ENCODE assay signal across 32 cellular contexts in genomic region chr17:74481621-74482020, GRCh38. TPM values are rescaled to one million over a fixed set of nuclear protein-coding genes. Genes with fewer than 3 reads are reported as not detected.
"Had no signal": no experiment of that assay in that cellular context is flagged by ENCODE, and none has a peak within 500 bp of the region (broad histone marks: within the 10 kb centered on the region; RNA-seq: fewer than 3 reads in every experiment).

No MANE protein-coding gene starts in this region.

- H2AFZ ChIP-seq: neural progenitor cell had no signal

- H3K36me3 Mint-ChIP-seq: activated naive CD4-positive, alpha-beta T cell treated with anti-CD3 and anti-CD28 coated beads, Interleukin-2, amount 50 U/mL, for 24 hours; neural progenitor cell had no signal

- H3K27ac Mint-ChIP-seq: activated naive CD8-positive, alpha-beta T cell treated with anti-CD3 and anti-CD28 coated beads, Interleukin-2, amount 50 U/mL, for 24 hours; memory B cell; stimulated activated naive B cell treated with anti-CD40 and anti-IgM and Interleukin-4, amounts not matched to agents 10 μg/mL and 1 μg/mL and 100 μg/mL, for 72 hours had no signal

- H3K36me3 ChIP-seq: colonic mucosa, gastrocnemius medialis, neural progenitor cell, right atrium auricular region, thyroid gland, WERI-Rb-1 had no signal

- DNase-seq: activated CD4-positive, alpha-beta T cell treated with anti-CD3 and anti-CD28 coated beads, Interleukin-2, amount 10 ng/mL, durations not matched to agents 7 days and 5 days; activated CD4-positive, CD25-positive, alpha-beta regulatory T cell treated with anti-CD3 and anti-CD28 coated beads, Interleukin-2, amount 50 U/mL, for 72 hours; activated CD8-positive, alpha-beta memory T cell treated with anti-CD3 and anti-CD28 coated beads for 24 hours; activated naive CD8-positive, alpha-beta T cell treated with anti-CD3 and anti-CD28 coated beads, Interleukin-2, amount 50 U/mL, for 24 hours; cerebellar nuclear complex; colonic mucosa; dorsolateral prefrontal cortex; effector memory CD4-positive, alpha-beta T cell; erythroblast; gastrocnemius medialis; glutamatergic neuron; kidney; left colon; midbrain; naive thymus-derived CD4-positive, alpha-beta T cell; stimulated activated CD4-positive, alpha-beta T cell treated with anti-CD3 and anti-CD28 coated beads, Interleukin-1b, Interleukin-23, amount 100 ng/mL, for 48 hours; stimulated activated CD4-positive, alpha-beta T cell treated with anti-CD3 and anti-CD28 coated beads, Interleukin-4, amount 100 ng/mL, for 4 hours; stimulated activated CD8-positive, alpha-beta memory T cell treated with anti-CD3 and anti-CD28 coated beads, Interleukin-4, amount 100 ng/mL, for 48 hours; stimulated activated naive B cell treated with anti-CD40 and anti-IgM and Interleukin-4, amounts not matched to agents 10 μg/mL and 1 μg/mL and 100 μg/mL, for 72 hours; stomach; T-helper 17 cell; T1000; thyroid gland; WERI-Rb-1 had no signal

- H3K9ac ChIP-seq: neural progenitor cell had no signal

- H3K27ac ChIP-seq: colonic mucosa, dorsolateral prefrontal cortex, gastrocnemius medialis, neural progenitor cell, right atrium auricular region, stomach, thyroid gland, upper lobe of left lung, WERI-Rb-1 had no signal

- H3K4me1 Mint-ChIP-seq: neural progenitor cell had no signal

- H3K4me1 ChIP-seq: colonic mucosa, neural progenitor cell, right atrium auricular region, thyroid gland had no signal

- H3K4me3 ChIP-seq: colonic mucosa, dorsolateral prefrontal cortex, gastrocnemius medialis, neural progenitor cell, right atrium auricular region, smooth muscle cell, stomach, thyroid gland, upper lobe of left lung had no signal

- H3K9me3 Mint-ChIP-seq: activated naive CD4-positive, alpha-beta T cell treated with anti-CD3 and anti-CD28 coated beads, Interleukin-2, amount 50 U/mL, for 24 hours; activated naive CD8-positive, alpha-beta T cell treated with anti-CD3 and anti-CD28 coated beads, Interleukin-2, amount 50 U/mL, for 24 hours; memory B cell; neural progenitor cell had no signal

- H3K4me2 ChIP-seq: neural progenitor cell, smooth muscle cell had no signal

- H3K27me3 ChIP-seq: colonic mucosa, gastrocnemius medialis, neural progenitor cell, right atrium auricular region, thyroid gland, upper lobe of left lung had no signal

- FAIRE-seq: bronchial epithelial cell, kidney had no signal

- H3K27me3 Mint-ChIP-seq: activated naive CD4-positive, alpha-beta T cell treated with anti-CD3 and anti-CD28 coated beads, Interleukin-2, amount 50 U/mL, for 24 hours; activated naive CD8-positive, alpha-beta T cell treated with anti-CD3 and anti-CD28 coated beads, Interleukin-2, amount 50 U/mL, for 24 hours; memory B cell; naive thymus-derived CD4-positive, alpha-beta T cell; stimulated activated naive B cell treated with anti-CD40 and anti-IgM and Interleukin-4, amounts not matched to agents 10 μg/mL and 1 μg/mL and 100 μg/mL, for 72 hours; T-helper 17 cell had no signal

- ATAC-seq: activated naive CD8-positive, alpha-beta T cell treated with anti-CD3 and anti-CD28 coated beads, Interleukin-2, amount 50 U/mL, for 24 hours; gastrocnemius medialis; left colon; naive thymus-derived CD4-positive, alpha-beta T cell; stimulated activated naive B cell treated with anti-CD40 and anti-IgM and Interleukin-4, amounts not matched to agents 10 μg/mL and 1 μg/mL and 100 μg/mL, for 72 hours; T-helper 17 cell had no signal

- H3K9me3 ChIP-seq: colonic mucosa, gastrocnemius medialis, right atrium auricular region, stomach, thyroid gland, upper lobe of left lung had no signal

- H3K4me3 Mint-ChIP-seq: activated CD4-positive, alpha-beta T cell treated with anti-CD3 and anti-CD28 coated beads, Interleukin-2, amount 10 ng/mL, durations not matched to agents 7 days and 5 days; activated naive CD4-positive, alpha-beta T cell treated with anti-CD3 and anti-CD28 coated beads, Interleukin-2, amount 50 U/mL, for 24 hours; activated naive CD8-positive, alpha-beta T cell treated with anti-CD3 and anti-CD28 coated beads, Interleukin-2, amount 50 U/mL, for 24 hours; memory B cell; neural progenitor cell; stimulated activated naive B cell treated with anti-CD40 and anti-IgM and Interleukin-4, amounts not matched to agents 10 μg/mL and 1 μg/mL and 100 μg/mL, for 72 hours had no signal

RNA-seq across cellular contexts. Expression of gene CD300A, which starts 15.2 kb away (rescaled TPM):
- total RNA-seq: bronchial epithelial cell, pulmonary artery endothelial cell, smooth muscle cell had no signal
- polyA plus RNA-seq: smooth muscle cell had no signal

RNA-seq across cellular contexts. Expression of gene CD300LB, which starts 49.7 kb away (rescaled TPM):
- total RNA-seq: activated CD4-positive, alpha-beta T cell treated with anti-CD3 and anti-CD28 coated beads, Interleukin-2, amount 10 ng/mL, durations not matched to agents 7 days and 5 days; bronchial epithelial cell; pulmonary artery endothelial cell; smooth muscle cell; stomach; thyroid gland had no signal
- polyA plus RNA-seq: naive thymus-derived CD4-positive, alpha-beta T cell; smooth muscle cell had no signal

RNA-seq across cellular contexts. Expression of gene GPRC5C, which starts 49.7 kb away (rescaled TPM):
- total RNA-seq: activated CD4-positive, alpha-beta T cell treated with anti-CD3 and anti-CD28 coated beads, Interleukin-2, amount 10 ng/mL, durations not matched to agents 7 days and 5 days; pulmonary artery endothelial cell had no signal
- polyA plus RNA-seq: naive thymus-derived CD4-positive, alpha-beta T cell had no signal
